Comparison of ENCODE assay signal across 8 cellular contexts in genomic region chr7:8176370-8177081, GRCh38.
DNase-seq lines count a peak whose midpoint lies in the region; ATAC-seq and TF ChIP-seq lines count a peak whose summit lies in the region.

No MANE protein-coding gene starts in this region.

- H3K4me3 Mint-ChIP-seq in activated B cell treated with CpG ODN at 0.5 μM for 24 hours = peak overlapping the region; percentile 61
- H3K4me3 Mint-ChIP-seq in endothelial cell (ENCODE audit: unreplicated experiment) = no peak overlapping the region
- no peak overlapping the region for H3K4me3 Mint-ChIP-seq in Caco-2 (ENCODE audit: unreplicated experiment)

- H3K4me3 ChIP-seq in DOHH2 (ENCODE audit: low read length) = peak overlapping the region; percentile 68
- H3K4me3 ChIP-seq in Caco-2 (ENCODE audit: low read depth, low read length) = no peak overlapping the region

- intact Hi-C loops in activated B cell treated with CpG ODN at 0.5 μM for 24 hours (cut with micrococcal nuclease) = loop anchor here (1.0 to 2.0 kb wide), 6 partner anchors 8 to 608 kb away; partner anchors contain the start of genes GLCCI1 and UMAD1
- intact Hi-C loops in Caco-2 (cut with micrococcal nuclease; ENCODE audit: unreplicated experiment) = no loop called here

- DNase-seq in activated B cell treated with CpG ODN at 0.5 μM for 24 hours (peak; percentile 21), endothelial cell (ENCODE audit: low spot score) (no peak), Caco-2 (no peak), HT-29 (ENCODE audit: low spot score) (no peak)
- peak; percentile 6 for DNase-seq in stimulated activated CD8-positive, alpha-beta memory T cell treated with anti-CD3 and anti-CD28 coated beads, Interleukin-15, amount 100 ng/mL, for 24 hours (ENCODE audit: low read depth)

- no peaks in the 10 kb centered on the region for H3K9me3 ChIP-seq in DOHH2 (ENCODE audit: control insufficient read depth, insufficient read depth, low read length)
- no peaks in the 10 kb centered on the region for H3K9me3 ChIP-seq in Caco-2

- H3K36me3 Mint-ChIP-seq in activated B cell treated with CpG ODN at 0.5 μM for 24 hours (ENCODE audit: low read depth) (no peaks in the 10 kb centered on the region), endothelial cell (ENCODE audit: low read depth, unreplicated experiment) (peaks cover 4% of the 10 kb centered on the region), Caco-2 (ENCODE audit: insufficient read depth, unreplicated experiment) (no peaks in the 10 kb centered on the region)

- CTCF ChIA-PET in activated B cell treated with CpG ODN at 0.5 μM for 24 hours (lab: Charles Lee) = interaction anchor here (1.2 to 1.6 kb wide), 2 partner anchors 10 to 496 kb away, joined by 3 to 5 read pairs; no protein-coding TSS in a partner anchor
- CTCF ChIA-PET in Caco-2 (lab: Charles Lee) = no interaction called here

- no peaks in the 10 kb centered on the region for H3K9me2 ChIP-seq in DOHH2 (replicated peaks; ENCODE audit: control insufficient read depth, low read length)

- no peaks in the 10 kb centered on the region for H3K27me3 ChIP-seq in DOHH2 (ENCODE audit: control insufficient read depth, low read length)
- H3K27me3 ChIP-seq in Caco-2 (replicated peaks; ENCODE audit: control insufficient read depth, insufficient read depth, low read length) = no peaks in the 10 kb centered on the region

- H3K9me3 Mint-ChIP-seq in activated B cell treated with CpG ODN at 0.5 μM for 24 hours = no peaks in the 10 kb centered on the region
- no peaks in the 10 kb centered on the region for H3K9me3 Mint-ChIP-seq in endothelial cell (ENCODE audit: unreplicated experiment)
- no peaks in the 10 kb centered on the region for H3K9me3 Mint-ChIP-seq in Caco-2 (ENCODE audit: unreplicated experiment)

- no peaks in the 10 kb centered on the region for H4K20me1 ChIP-seq in DOHH2 (ENCODE audit: control insufficient read depth, insufficient read depth, low read depth, low read length)

- BruUV-seq in Caco-2 (replicated peaks; lab: Mats Ljungman, UMichigan) = no TSS peak

- ATAC-seq in GM19463 (IDR thresholded peaks at IDR 0.05; ENCODE audit: unreplicated experiment) = peak; percentile 72
- ATAC-seq in HG03521 (IDR thresholded peaks at IDR 0.05; ENCODE audit: unreplicated experiment) = peak; percentile 67
- peak; percentile 89 for ATAC-seq in activated B cell treated with CpG ODN at 0.5 μM for 24 hours (ENCODE audit: low read depth)

- H3K4me2 ChIP-seq in DOHH2 (ENCODE audit: low read length) = peak overlapping the region; percentile 91

- peaks cover 46% of the 10 kb centered on the region for H3K4me1 ChIP-seq in DOHH2 (ENCODE audit: control insufficient read depth, low read length)
- no peaks in the 10 kb centered on the region for H3K4me1 ChIP-seq in Caco-2

- POLR2A ChIA-PET in activated B cell treated with CpG ODN at 0.5 μM for 24 hours (lab: Charles Lee) (interaction anchor here (0.6 to 2.8 kb wide), 5 partner anchors 33 to 536 kb away, joined by 3 to 15 read pairs (median 8); partner anchors contain the start of genes GLCCI1 and UMAD1), Caco-2 (lab: Charles Lee) (no interaction called here)

- H3K27ac ChIP-seq in DOHH2 (ENCODE audit: low read depth, low read length) = peak overlapping the region; percentile 92

- no peaks in the 10 kb centered on the region for H3K79me2 ChIP-seq in DOHH2 (ENCODE audit: control insufficient read depth, low read length)

- peaks cover 11% of the 10 kb centered on the region for H3F3A ChIP-seq in DOHH2 (ENCODE audit: control insufficient read depth, insufficient read depth)

- H3K27me3 Mint-ChIP-seq in activated B cell treated with CpG ODN at 0.5 μM for 24 hours (no peaks in the 10 kb centered on the region), endothelial cell (ENCODE audit: unreplicated experiment) (peaks cover 2% of the 10 kb centered on the region), Caco-2 (ENCODE audit: insufficient read depth, unreplicated experiment) (no peaks in the 10 kb centered on the region)

- H3K4me1 Mint-ChIP-seq in activated B cell treated with CpG ODN at 0.5 μM for 24 hours (peaks cover 61% of the 10 kb centered on the region), endothelial cell (ENCODE audit: unreplicated experiment) (peaks cover 43% of the 10 kb centered on the region), Caco-2 (ENCODE audit: low read depth, unreplicated experiment) (peaks cover 9% of the 10 kb centered on the region)

- no peak for TF ChIP-seq CTCF in DOHH2 (IDR thresholded peaks at IDR 0.05; ENCODE audit: low read depth, low read length, poor library complexity, severe bottlenecking)
- no peak for TF ChIP-seq CTCF in activated B cell treated with CpG ODN at 0.5 μM for 24 hours (IDR thresholded peaks at IDR 0.05)
- no peak for TF ChIP-seq CTCF in endothelial cell (IDR thresholded peaks at IDR 0.05; ENCODE audit: unreplicated experiment)
- no peak for TF ChIP-seq CTCF in Caco-2 (IDR thresholded peaks at IDR 0.05; ENCODE audit: insufficient read depth in 1 of 2, low read depth in 1 of 2, low read length in 1 of 2, severe bottlenecking in 1 of 2, unreplicated experiment in 1 of 2)

- H3K27ac Mint-ChIP-seq in activated B cell treated with CpG ODN at 0.5 μM for 24 hours (peak overlapping the region; percentile 91), endothelial cell (ENCODE audit: unreplicated experiment) (peak overlapping the region; percentile 53), Caco-2 (ENCODE audit: unreplicated experiment) (no peak overlapping the region)

- H3K36me3 ChIP-seq in DOHH2 (ENCODE audit: control insufficient read depth, low read length) (no peaks in the 10 kb centered on the region), Caco-2 (ENCODE audit: control insufficient read depth, insufficient read depth, low read length) (no peaks in the 10 kb centered on the region)

Comparison
In these comparisons a context has a peak if more than half of its experiments do, and no peak if none do; other contexts are left out.
1. DNase-seq: peak in activated B cell treated with CpG ODN at 0.5 μM for 24 hours (single experiment) and stimulated activated CD8-positive, alpha-beta memory T cell treated with anti-CD3 and anti-CD28 coated beads, Interleukin-15, amount 100 ng/mL, for 24 hours (single experiment); none in endothelial cell (single experiment), Caco-2 (0 of 2) and HT-29 (single experiment).
2. Peak in every context shown above with its lines, with median percentiles within 50 percentile points of each other: ATAC-seq.